In genomic region chr6:26216015-26216885, GRCh38 we compare ENCODE assay signal across 1 cellular context.
TF ChIP-seq lines count a peak whose summit lies in the region.

No MANE protein-coding gene starts in this region.

TF ChIP-seq in HepG2, 621 proteins besides CTCF, POLR2A, EP300 and RAD21 (continued from another document and continues in another):
- TF ChIP-seq FOXO4 (CRISPR knock-in tag; conservative IDR thresholded peaks at IDR 0.05) (0 out of 2 replicates have a peak, but pooled peaks have one; percentile 60), PPARG (CRISPR knock-in tag; conservative IDR thresholded peaks at IDR 0.05) (no peak), NFE2 (CRISPR knock-in tag; IDR thresholded peaks at IDR 0.05) (no peak), TFAP4 (IDR thresholded peaks at IDR 0.05; ENCODE audit: borderline replicate concordance, low read depth) (no peak), ZNF672 (CRISPR knock-in tag; IDR thresholded peaks at IDR 0.05) (peak; percentile 78), ZSCAN9 (CRISPR knock-in tag; IDR thresholded peaks at IDR 0.05; ENCODE audit: borderline replicate concordance) (peak; percentile 25; the same call in 1 of the 2 replicates), HNF4G (IDR thresholded peaks at IDR 0.05; ENCODE audit: borderline replicate concordance, low read depth, low read length) (no peak), HNF4G (CRISPR knock-in tag; IDR thresholded peaks at IDR 0.05; ENCODE audit: borderline replicate concordance, low read depth) (no peak; the same call in 1 of the 2 replicates), ZNF446 (CRISPR knock-in tag; IDR thresholded peaks at IDR 0.05) (no peak; the same call in none of the 2 replicates), ZGPAT (CRISPR knock-in tag; IDR thresholded peaks at IDR 0.05) (peak; percentile 70), TGIF2 (CRISPR knock-in tag; IDR thresholded peaks at IDR 0.05) (peak; percentile 96), RCOR2 (CRISPR knock-in tag; IDR thresholded peaks at IDR 0.05) (peak; percentile 55; the same call in 1 of the 2 replicates), PITX1 (CRISPR knock-in tag; IDR thresholded peaks at IDR 0.05) (peak; percentile 21; the same call in 1 of the 2 replicates), TCF7 (IDR thresholded peaks at IDR 0.05; ENCODE audit: low read depth) (no peak), PHB2 (IDR thresholded peaks at IDR 0.05; ENCODE audit: partially characterized antibody) (no peak), DR1 (CRISPR knock-in tag; IDR thresholded peaks at IDR 0.05) (no peak), ZNF329 (CRISPR knock-in tag; IDR thresholded peaks at IDR 0.05; ENCODE audit: low read depth) (no peak), ZNF101 (CRISPR knock-in tag; IDR thresholded peaks at IDR 0.05; ENCODE audit: borderline replicate concordance, low read depth) (no peak), PRDM10 (CRISPR knock-in tag; IDR thresholded peaks at IDR 0.05; ENCODE audit: low read depth) (no peak), ZNF232 (CRISPR knock-in tag; IDR thresholded peaks at IDR 0.05; ENCODE audit: borderline replicate concordance) (peak; percentile 50; the same call in 1 of the 2 replicates), MAF1 (CRISPR knock-in tag; IDR thresholded peaks at IDR 0.05; ENCODE audit: borderline replicate concordance) (no peak), MBD4 (IDR thresholded peaks at IDR 0.05; ENCODE audit: borderline replicate concordance, low read length) (peak; percentile 83), DNMT3B (CRISPR knock-in tag; conservative IDR thresholded peaks at IDR 0.05) (peak; percentile 93; the same call in 1 of the 2 replicates), TAF1 (CRISPR knock-in tag; IDR thresholded peaks at IDR 0.05) (peak; percentile 46; the same call in 1 of the 2 replicates), ZBTB46 (CRISPR knock-in tag; IDR thresholded peaks at IDR 0.05; ENCODE audit: borderline replicate concordance) (no peak), POLR2G (IDR thresholded peaks at IDR 0.05; ENCODE audit: low read depth, low read length) (peak; percentile 98), REPIN1 (CRISPR knock-in tag; IDR thresholded peaks at IDR 0.05; ENCODE audit: borderline replicate concordance, low read depth) (peak; percentile 81; the same call in 1 of the 2 replicates), MAX (IDR thresholded peaks at IDR 0.05) (peak; percentile 79), TFDP2 (CRISPR knock-in tag; IDR thresholded peaks at IDR 0.05) (peak; percentile 45; the same call in 1 of the 2 replicates), MIER3 (CRISPR knock-in tag; IDR thresholded peaks at IDR 0.05; ENCODE audit: borderline replicate concordance) (0 out of 2 replicates have a peak, but pooled peaks have one; percentile 15), HES4 (CRISPR knock-in tag; IDR thresholded peaks at IDR 0.05; ENCODE audit: borderline replicate concordance) (peak; percentile 80; the same call in 1 of the 2 replicates), FOXA1 (IDR thresholded peaks at IDR 0.05) (no peak), FOXA1 (CRISPR knock-in tag; IDR thresholded peaks at IDR 0.05) (no peak; the same call in 1 of the 2 replicates), HIC2 (CRISPR knock-in tag; IDR thresholded peaks at IDR 0.05; ENCODE audit: low read depth) (no peak; the same call in 1 of the 2 replicates), SMAD9 (CRISPR knock-in tag; IDR thresholded peaks at IDR 0.05) (peak; percentile 15; the same call in 1 of the 2 replicates), ZBTB49 (CRISPR knock-in tag; IDR thresholded peaks at IDR 0.05; ENCODE audit: borderline replicate concordance) (no peak; the same call in 1 of the 2 replicates), ZFY (CRISPR knock-in tag; IDR thresholded peaks at IDR 0.05) (no peak; the same call in 1 of the 2 replicates), THYN1 (CRISPR knock-in tag; IDR thresholded peaks at IDR 0.05; ENCODE audit: borderline replicate concordance, low read depth) (no peak; the same call in 1 of the 2 replicates), ZNF205 (CRISPR knock-in tag; IDR thresholded peaks at IDR 0.05) (peak; percentile 34; the same call in 1 of the 2 replicates), PHF8 (CRISPR knock-in tag; IDR thresholded peaks at IDR 0.05) (peak; percentile 36; the same call in 1 of the 2 replicates), ETS1 (CRISPR knock-in tag; IDR thresholded peaks at IDR 0.05) (no peak), TFDP1 (CRISPR knock-in tag; IDR thresholded peaks at IDR 0.05; ENCODE audit: borderline replicate concordance) (peak; percentile 42), ARID2 (CRISPR knock-in tag; IDR thresholded peaks at IDR 0.05; ENCODE audit: borderline replicate concordance) (no peak), ZFX (CRISPR knock-in tag; IDR thresholded peaks at IDR 0.05; ENCODE audit: low read depth) (no peak), SOX13 (IDR thresholded peaks at IDR 0.05) (peak; percentile 7; the same call in 1 of the 2 replicates), SOX13 (CRISPR knock-in tag; conservative IDR thresholded peaks at IDR 0.05 in 1 of 2, IDR thresholded peaks at IDR 0.05 in 1 of 2) (no peak)
